Comparison of ENCODE assay signal across 8 cellular contexts in genomic region chr21:29342394-29342957, GRCh38. TPM values are rescaled to one million over a fixed set of nuclear protein-coding genes. Genes with fewer than 3 reads are reported as not detected.
A peak's percentile ranks its signal among the peaks of the same experiment; 100 is the strongest.
DNase-seq lines count a peak whose midpoint lies in the region; ATAC-seq, FAIRE-seq and TF ChIP-seq lines count a peak whose summit lies in the region.

No MANE protein-coding gene starts in this region.

- H3K4me1 ChIP-seq in neuronal stem cell (ENCODE audit: control insufficient read depth in 2 of 2, insufficient read depth in 1 of 2, low read depth in 1 of 2, low read length in 2 of 2): no peaks in the 10 kb centered on the region

- intact Hi-C loops in CD14-positive monocyte (cut with micrococcal nuclease) (no loop called here), sciatic nerve (cut with DNase I) (no loop called here)

- ATAC-seq in esophagus mucosa (peak; percentile 65), sciatic nerve (peak; percentile 94)

- H3K9me3 Mint-ChIP-seq in CD14-positive monocyte: no peaks in the 10 kb centered on the region
- H3K9me3 Mint-ChIP-seq in T-helper 2 cell treated with Interferon-gamma antibody and Interleukin-4, amounts not matched to agents 5 μg/mL and 100 μg/mL, for 36 hours: no peaks in the 10 kb centered on the region

- no CpG with 5 or more reads among the region's 9 CpGs for WGBS in neuronal stem cell (ENCODE audit: extremely low coverage in 2 of 2, insufficient read length in 2 of 2, insufficient replicate concordance in 1 of 2), 2 donors

- H3K4me3 ChIP-seq in neuronal stem cell (ENCODE audit: low read length in 2 of 2): no peak overlapping the region

- peak overlapping the region; percentile 38 to 88 (median 82) for H3K27ac Mint-ChIP-seq in CD14-positive monocyte
- H3K27ac Mint-ChIP-seq in T-helper 2 cell treated with Interferon-gamma antibody and Interleukin-4, amounts not matched to agents 5 μg/mL and 100 μg/mL, for 36 hours: peak overlapping the region; percentile 34

- no peaks in the 10 kb centered on the region for H3K27me3 ChIP-seq in neuronal stem cell (ENCODE audit: control insufficient read depth in 3 of 3, insufficient read depth in 3 of 3, low read depth in 1 of 3, low read length in 3 of 3)

- H2BK5ac ChIP-seq in neuronal stem cell (ENCODE audit: low read length): no peak overlapping the region

- H2AK5ac ChIP-seq in neuronal stem cell (ENCODE audit: low read depth, low read length): no peak overlapping the region

- H2BK12ac ChIP-seq in neuronal stem cell (ENCODE audit: low read length): no peak overlapping the region

- TF ChIP-seq CTCF in CD14-positive monocyte (IDR thresholded peaks at IDR 0.05): no peak

- H3K9ac ChIP-seq in neuronal stem cell (ENCODE audit: low read depth, low read length, poor library complexity): no peak overlapping the region

- H2BK15ac ChIP-seq in neuronal stem cell (ENCODE audit: low read length): no peak overlapping the region

- no peak overlapping the region for H3K4ac ChIP-seq in neuronal stem cell (ENCODE audit: low read length)

- peaks cover 44 to 67% of the 10 kb centered on the region in 2 donors for H3K36me3 Mint-ChIP-seq in CD14-positive monocyte
- H3K36me3 Mint-ChIP-seq in T-helper 2 cell treated with Interferon-gamma antibody and Interleukin-4, amounts not matched to agents 5 μg/mL and 100 μg/mL, for 36 hours (ENCODE audit: low read depth): peaks cover 12% of the 10 kb centered on the region

- peak; percentile 98 for FAIRE-seq in H54 (lab: Jason Lieb, UNC)

- no peak overlapping the region for H3K23ac ChIP-seq in neuronal stem cell (ENCODE audit: low read depth, low read length, poor library complexity)

- H3K27ac ChIP-seq in neuronal stem cell (replicated peaks; ENCODE audit: low read length): no peak overlapping the region

- no peak overlapping the region for H4K8ac ChIP-seq in neuronal stem cell (ENCODE audit: low read depth, low read length)

- no peaks in the 10 kb centered on the region for H3K79me1 ChIP-seq in neuronal stem cell (ENCODE audit: low read depth, low read length)

- H2AFZ ChIP-seq in neuronal stem cell (ENCODE audit: low read length): no peak overlapping the region

- no peaks in the 10 kb centered on the region for H3K27me3 Mint-ChIP-seq in CD14-positive monocyte (ENCODE audit: low read depth in 3 of 3)
- no peaks in the 10 kb centered on the region for H3K27me3 Mint-ChIP-seq in T-helper 2 cell treated with Interferon-gamma antibody and Interleukin-4, amounts not matched to agents 5 μg/mL and 100 μg/mL, for 36 hours (ENCODE audit: low read depth)

- 0 out of 2 replicates have a peak, but pooled peaks have one; percentile 26 for TF ChIP-seq POLR2A in H54 (IDR thresholded peaks at IDR 0.05; ENCODE audit: low read depth, low read length)

- H3K14ac ChIP-seq in neuronal stem cell (ENCODE audit: low read length): no peak overlapping the region

- peak; percentile 58 for DNase-seq in CD14-positive monocyte (ENCODE audit: low spot score)
- DNase-seq in H54 (ENCODE audit: insufficient read length, low spot score): peak; percentile 69
- DNase-seq in T-helper 2 cell treated with Interferon-gamma antibody and Interleukin-4, amounts not matched to agents 5 μg/mL and 100 μg/mL, for 36 hours (ENCODE audit: low spot score): peak; percentile 72
- DNase-seq in sciatic nerve (ENCODE audit: low spot score): no peak
- DNase-seq in AML-193 (lab: John Stamatoyannopoulos, UW): no peak
- no peak for DNase-seq in SW480 (ENCODE audit: low spot score)
- no peak for DNase-seq in neuronal stem cell (ENCODE audit: low spot score)

- H3K4me2 ChIP-seq in neuronal stem cell (ENCODE audit: insufficient read depth, low read length, poor library complexity, severe bottlenecking): no peak overlapping the region

- H3K4me1 Mint-ChIP-seq in CD14-positive monocyte: peaks cover 42% of the 10 kb centered on the region
- peaks cover 20% of the 10 kb centered on the region for H3K4me1 Mint-ChIP-seq in T-helper 2 cell treated with Interferon-gamma antibody and Interleukin-4, amounts not matched to agents 5 μg/mL and 100 μg/mL, for 36 hours (ENCODE audit: low read depth)

- no peak overlapping the region for H2BK120ac ChIP-seq in neuronal stem cell (ENCODE audit: low read depth, low read length)

- no peak overlapping the region for H3K4me3 Mint-ChIP-seq in CD14-positive monocyte
- H3K4me3 Mint-ChIP-seq in T-helper 2 cell treated with Interferon-gamma antibody and Interleukin-4, amounts not matched to agents 5 μg/mL and 100 μg/mL, for 36 hours: peak overlapping the region; percentile 49

- H3K9me3 ChIP-seq in neuronal stem cell (replicated peaks in 1 of 2; ENCODE audit: control insufficient read depth in 2 of 2, insufficient read depth in 1 of 2, low read depth in 1 of 2, low read length in 2 of 2): no peaks in the 10 kb centered on the region

- H4K91ac ChIP-seq in neuronal stem cell (ENCODE audit: low read depth, low read length, poor library complexity): no peak overlapping the region

- H3K36me3 ChIP-seq in neuronal stem cell (replicated peaks in 1 of 2; ENCODE audit: control insufficient read depth in 2 of 2, insufficient read depth in 2 of 2, low read length in 2 of 2): peaks cover 7 to 79% of the 10 kb centered on the region in 2 donors

- H3K18ac ChIP-seq in neuronal stem cell (ENCODE audit: low read length): no peak overlapping the region

RNA-seq across cellular contexts. Expression of gene BACH1, which starts 43.8 kb away (rescaled TPM):
- 100 to 1,000 TPM; 148 to 199 TPM for polyA plus RNA-seq in CD14-positive monocyte
- total RNA-seq in esophagus mucosa: 61.5 TPM
- total RNA-seq in sciatic nerve: 94.7 TPM
- 30.5 TPM for polyA plus RNA-seq in neuronal stem cell (2013, experiment 1 of 2)
- 33.1 TPM for polyA plus RNA-seq in neuronal stem cell (2013, experiment 2 of 2)

Comparison
In these comparisons a context has a peak if more than half of its experiments do, and no peak if none do; other contexts are left out.
1. DNase-seq: peak in CD14-positive monocyte (single experiment), H54 (single experiment) and T-helper 2 cell treated with Interferon-gamma antibody and Interleukin-4, amounts not matched to agents 5 μg/mL and 100 μg/mL, for 36 hours (single experiment); none in sciatic nerve (single experiment), AML-193 (0 of 2), SW480 (single experiment) and neuronal stem cell (single experiment).